ENCODE assay signal across 11 cellular contexts in the genomic region with DNA sequence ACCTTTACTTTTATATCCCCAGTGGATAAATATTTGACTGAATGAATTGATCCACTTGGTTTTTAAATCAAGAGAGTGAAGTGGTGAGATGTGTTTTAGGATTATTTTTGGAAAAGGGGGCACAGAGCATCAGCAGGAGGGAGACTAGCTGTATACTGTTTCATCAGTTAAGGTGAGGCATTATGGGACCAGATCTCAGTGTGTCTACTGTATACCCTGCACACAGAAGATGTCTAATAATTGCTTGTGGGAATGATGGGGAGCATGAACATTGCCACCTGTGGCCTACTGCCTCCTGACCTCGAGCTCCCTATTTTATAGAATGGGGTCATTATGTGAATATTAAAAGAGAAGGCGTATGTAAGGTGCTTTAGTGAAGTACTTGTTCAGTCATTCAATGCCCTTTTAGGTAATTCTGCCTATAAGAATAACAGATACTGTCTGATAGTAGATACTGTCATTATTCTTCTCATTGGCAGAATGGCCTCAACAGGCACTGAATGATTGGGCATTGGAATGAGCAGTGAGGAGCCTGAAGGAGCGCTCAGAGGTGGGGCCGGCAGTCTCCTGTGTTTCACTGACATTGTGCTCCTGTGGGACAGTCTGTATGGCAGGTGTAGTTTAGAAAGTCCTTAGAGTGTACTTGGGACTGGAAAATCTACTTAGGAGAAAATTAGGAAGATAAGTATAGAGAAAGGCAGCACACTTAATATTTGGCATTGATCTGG. TPM values are rescaled to one million over a fixed set of nuclear protein-coding genes. Genes with fewer than 3 reads are reported as not detected.
DNase-seq lines count a peak whose midpoint lies in the region; ATAC-seq, FAIRE-seq and TF ChIP-seq lines count a peak whose summit lies in the region.
"Had no signal": no experiment of that assay in that cellular context is flagged by ENCODE, and none has a peak within 500 bp of the region (broad histone marks: within the 10 kb centered on the region; RNA-seq: fewer than 3 reads in every experiment).

No MANE protein-coding gene starts in this region.

- TF ChIP-seq POLR2A in HepG2 (IDR thresholded peaks at IDR 0.05; ENCODE audit: insufficient read depth in 1 of 2, low read depth in 2 of 2, low read length in 2 of 2): no peak

- DNase-seq in HepG2 (ENCODE audit: low spot score): no peak
- DNase-seq in mammary epithelial cell: peak; percentile 4
- no peak for DNase-seq in aorta
- DNase-seq in KG1 (lab: John Stamatoyannopoulos, UW): no peak
- no peak for DNase-seq in NCI-H1694 (lab: John Stamatoyannopoulos, UW)
- DNase-seq: NCI-H1694 treated with DMSO at 0.1 percent for 48 hours, T1000 had no signal

- ATAC-seq in HepG2 (no peak), aorta (ENCODE audit: low FRiP score) (no peak), GM19397 (IDR thresholded peaks at IDR 0.05; ENCODE audit: unreplicated experiment) (no peak)

- H3K27me3 ChIP-seq in liver (ENCODE audit: control insufficient read depth in 4 of 4, insufficient read depth in 4 of 4, low read length in 3 of 4) (no peaks in the 10 kb centered on the region), HepG2 (ENCODE audit: control insufficient read depth in 1 of 2, insufficient read depth in 2 of 2, low read length in 2 of 2) (no peaks in the 10 kb centered on the region), mammary epithelial cell (ENCODE audit: insufficient read depth, low read length) (no peaks in the 10 kb centered on the region), muscle layer of colon (ENCODE audit: control insufficient read depth in 1 of 2, insufficient read depth in 2 of 2, low read length in 2 of 2) (no peaks in the 10 kb centered on the region), aorta (ENCODE audit: control insufficient read depth in 1 of 2, insufficient read depth in 2 of 2, low read length in 1 of 2) (no peaks in the 10 kb centered on the region)

- no peak for FAIRE-seq in HepG2 (lab: Jason Lieb, UNC)
- FAIRE-seq: D721Med had no signal

- H3K27ac ChIP-seq in liver (ENCODE audit: low read depth in 1 of 2, low read length in 2 of 2) (peak overlapping the region; percentile 13 to 36), HepG2 (ENCODE audit: extremely low read length, insufficient read depth, low read length) (no peak overlapping the region), mammary epithelial cell (ENCODE audit: insufficient read depth, low read depth, low read length) (peak overlapping the region; percentile 25), muscle layer of colon (ENCODE audit: low read depth, low read length) (peak overlapping the region; percentile 4), aorta (ENCODE audit: low read depth in 1 of 2, low read length in 2 of 2) (peak overlapping the region; percentile 47 to 73)

- no peak overlapping the region for H3K9ac ChIP-seq in liver (ENCODE audit: low read depth in 1 of 2, low read length in 2 of 2)
- no peak overlapping the region for H3K9ac ChIP-seq in HepG2 (ENCODE audit: insufficient read depth, low read depth, low read length)
- no peak overlapping the region for H3K9ac ChIP-seq in mammary epithelial cell (ENCODE audit: insufficient read depth, low read length)
- peak overlapping the region; percentile 25 for H3K9ac ChIP-seq in muscle layer of colon (ENCODE audit: low read length)

- H3K9me3 ChIP-seq in liver (ENCODE audit: control insufficient read depth in 4 of 4, low read length in 3 of 4): no peaks in the 10 kb centered on the region
- no peaks in the 10 kb centered on the region for H3K9me3 ChIP-seq in HepG2 (ENCODE audit: low read length)
- H3K9me3 ChIP-seq in mammary epithelial cell (replicated peaks; ENCODE audit: insufficient read depth, low read length): no peaks in the 10 kb centered on the region
- no peaks in the 10 kb centered on the region for H3K9me3 ChIP-seq in muscle layer of colon (ENCODE audit: low read length)
- no peaks in the 10 kb centered on the region for H3K9me3 ChIP-seq in aorta (ENCODE audit: control insufficient read depth, low read length)

- H4K20me1 ChIP-seq in HepG2 (ENCODE audit: insufficient read depth, low read length) (no peaks in the 10 kb centered on the region), mammary epithelial cell (ENCODE audit: insufficient read depth, low read length) (no peaks in the 10 kb centered on the region)

- POLR2A ChIA-PET in HepG2 (lab: Yijun Ruan, JAX): no interaction called here

- WGBS in liver: 92% methylated on average over 4 of the region's 4 CpGs
- WGBS in HepG2 (ENCODE audit: low lambda C conversion rate): 97% methylated on average over 4 of the region's 4 CpGs
- 78% methylated on average over 4 of the region's 4 CpGs for whole genome bisulfite sequencing in mammary epithelial cell (ENCODE audit: low coverage, missing lambda C conversion rate)
- WGBS in aorta, 2 donors: 76 to 81% methylated on average over 4 of the region's 4 CpGs

- TF ChIP-seq RAD21 in liver (IDR thresholded peaks at IDR 0.05) (no peak), HepG2 (CRISPR knock-in tag; IDR thresholded peaks at IDR 0.05) (no peak)

- CTCF ChIA-PET in HepG2 (lab: Yijun Ruan, JAX; ENCODE audit: low intra/inter-chr PET ratio, low total read pairs): no interaction called here
- CTCF ChIA-PET in mammary epithelial cell (lab: Charles Lee; ENCODE audit: low non-redundant PET): no interaction called here

- BruUV-seq in HepG2 (replicated peaks; lab: Mats Ljungman, UMichigan) (no TSS peak), mammary epithelial cell (replicated peaks; lab: Mats Ljungman, UMichigan) (TSS peak; percentile 1)

- H2AFZ ChIP-seq in HepG2 (ENCODE audit: low read length) (no peak overlapping the region), mammary epithelial cell (ENCODE audit: low read depth, low read length) (no peak overlapping the region)

- no peaks in the 10 kb centered on the region for H3K79me2 ChIP-seq in HepG2 (ENCODE audit: insufficient read depth, low read length)
- peaks cover 82% of the 10 kb centered on the region for H3K79me2 ChIP-seq in mammary epithelial cell (ENCODE audit: insufficient read depth, low read length)

- H3K4me2 ChIP-seq in HepG2 (ENCODE audit: low read depth, low read length) (no peak overlapping the region), mammary epithelial cell (ENCODE audit: insufficient read depth, low read depth, low read length) (peak overlapping the region; percentile 86)

- H3K4me1 ChIP-seq in liver (ENCODE audit: control insufficient read depth in 4 of 4, insufficient read depth in 4 of 4, low read length in 3 of 4) (peaks cover 0 to 21% (median 5%) of the 10 kb centered on the region in 4 donors), HepG2 (ENCODE audit: insufficient read depth, low read length) (no peaks in the 10 kb centered on the region), mammary epithelial cell (ENCODE audit: insufficient read depth, low read length) (peaks cover 8% of the 10 kb centered on the region), muscle layer of colon (ENCODE audit: insufficient read depth, low read length) (peaks cover 24% of the 10 kb centered on the region), aorta (ENCODE audit: control insufficient read depth in 1 of 2, insufficient read depth in 2 of 2, low read length in 2 of 2) (no peaks in the 10 kb centered on the region)

- TF ChIP-seq CTCF in liver (IDR thresholded peaks at IDR 0.05; ENCODE audit: low read depth, low read length, missing input control) (no peak), HepG2 (CRISPR knock-in tag; IDR thresholded peaks at IDR 0.05) (no peak), mammary epithelial cell (conservative IDR thresholded peaks at IDR 0.05 in 1 of 2, IDR thresholded peaks at IDR 0.05 in 1 of 2; ENCODE audit: extremely low read depth in 1 of 2, insufficient read depth in 1 of 2, low read depth in 1 of 2, low read length in 2 of 2) (no peak)

- no peak for TF ChIP-seq EP300 in HepG2 (IDR thresholded peaks at IDR 0.05; ENCODE audit: low read depth in 2 of 2, low read length in 2 of 2)
- no peak for TF ChIP-seq EP300 in HepG2 (CRISPR knock-in tag; IDR thresholded peaks at IDR 0.05; ENCODE audit: borderline replicate concordance)

- dilution Hi-C loops in mammary epithelial cell (cut with HindIII; ENCODE audit: low sequenced_read_pairs): no loop called here

- H3K4me3 ChIP-seq in liver (ENCODE audit: low read depth in 1 of 3, low read length in 3 of 3) (no peak overlapping the region), HepG2 (replicated peaks in 1 of 3; ENCODE audit: insufficient read depth in 1 of 3, low read depth in 2 of 3, low read length in 3 of 3) (no peak overlapping the region), mammary epithelial cell (replicated peaks in 1 of 3; ENCODE audit: insufficient read depth in 1 of 3, low read depth in 2 of 3, low read length in 3 of 3) (peak overlapping the region; percentile 37 to 48 (median 39)), muscle layer of colon (ENCODE audit: low read depth in 1 of 2, low read length in 2 of 2) (peak overlapping the region in 1 of 2 donors; percentile 58), aorta (ENCODE audit: low read length in 2 of 2) (peak overlapping the region; percentile 6 to 32)

- in situ Hi-C loops in HepG2 (cut with HindIII; ENCODE audit: extremely low pct_ligation_motif_present, low pct_unique_long_range_greater_than_20kb): no loop called here
- in situ Hi-C loops in mammary epithelial cell (cut with MboI; ENCODE audit: low sequenced_read_pairs in 2 of 2): no loop called here

- H3K36me3 ChIP-seq in liver (ENCODE audit: control insufficient read depth in 4 of 4, insufficient read depth in 3 of 4, low read depth in 1 of 4, low read length in 3 of 4) (peaks cover 3 to 32% (median 18%) of the 10 kb centered on the region in 4 donors), HepG2 (replicated peaks in 1 of 2; ENCODE audit: control insufficient read depth in 1 of 2, insufficient read depth in 2 of 2, low read length in 2 of 2) (peaks cover 24 to 72% of the 10 kb centered on the region in 2 experiments), mammary epithelial cell (ENCODE audit: insufficient read depth, low read length) (peaks cover 28% of the 10 kb centered on the region), muscle layer of colon (ENCODE audit: insufficient read depth, low read length) (peaks cover 45% of the 10 kb centered on the region), aorta (ENCODE audit: control insufficient read depth in 1 of 2, insufficient read depth in 2 of 2, low read length in 1 of 2) (peaks cover 3 to 11% of the 10 kb centered on the region in 2 donors)

- intact Hi-C loops in HepG2 (cut with micrococcal nuclease; ENCODE audit: unreplicated experiment) (no loop called here), mammary epithelial cell (cut with micrococcal nuclease) (no loop called here), aorta (cut with DNase I) (no loop called here)

RNA-seq across cellular contexts. Expression of a gene that starts 47.4 kb away (rescaled TPM):
- total RNA-seq in liver (10 to 100 TPM; 17.2 to 25.0 TPM), HepG2 (2016; rRNA removed; fragmentation: Illumina TruSeq; extraction: Trizol) (32.0 and 34.6 TPM in 2 replicates), mammary epithelial cell (10 to 100 TPM; 29.3 to 32.5 TPM), aorta (10 to 100 TPM; 38.3 to 40.1 TPM)
- polyA plus RNA-seq in liver (10 to 100 TPM; 16.4 to 17.4 TPM), HepG2 (2011; rRNA removed) (23.8 and 28.2 TPM in 2 replicates), mammary epithelial cell (22.2 TPM), aorta (10 to 100 TPM; 41.2 to 57.2 TPM)
- 63.1 and 65.2 TPM in 2 replicates for total RNA-seq in HepG2 (2016; cell fraction: cytosol; rRNA removed; fragmentation: Illumina TruSeq; extraction: Trizol; ENCODE audit: low read depth)
- 30.3 and 34.1 TPM in 2 replicates for total RNA-seq in HepG2 (2016; cell fraction: insoluble cytoplasmic fraction; rRNA removed; fragmentation: Illumina TruSeq; extraction: Trizol)
- total RNA-seq in HepG2 (2016; cell fraction: membrane; rRNA removed; fragmentation: Illumina TruSeq; extraction: Trizol): 105 and 109 TPM in 2 replicates
- total RNA-seq in HepG2 (2016; cell fraction: nucleus; rRNA removed; fragmentation: Illumina TruSeq; extraction: Trizol): 19.5 and 23.6 TPM in 2 replicates
- 19.2 and 21.3 TPM in 2 replicates for polyA plus RNA-seq in HepG2 (2011; cell fraction: cytosol; rRNA removed)
- 13.3 and 17.0 TPM in 2 replicates for polyA plus RNA-seq in HepG2 (2011; cell fraction: nucleus; rRNA removed)
- polyA plus RNA-seq in HepG2 (2012): 16.2 and 23.6 TPM in 2 replicates
- 84.3 and 93.9 TPM in 2 replicates for polyA plus RNA-seq in HepG2 (2016; cell fraction: cytosol; fragmentation: Illumina TruSeq; extraction: Trizol; ENCODE audit: low read depth)
- polyA plus RNA-seq in HepG2 (2016; cell fraction: insoluble cytoplasmic fraction; fragmentation: Illumina TruSeq; extraction: Trizol; ENCODE audit: low read depth): 36.9 and 39.3 TPM in 2 replicates
- polyA plus RNA-seq in HepG2 (2016; cell fraction: membrane; fragmentation: Illumina TruSeq; extraction: Trizol; ENCODE audit: low read depth): 109 and 110 TPM in 2 replicates
- 28.1 and 30.4 TPM in 2 replicates for polyA plus RNA-seq in HepG2 (2016; cell fraction: nucleus; fragmentation: Illumina TruSeq; extraction: Trizol; ENCODE audit: insufficient read depth, low read depth)
- 19.7 and 40.4 TPM in 2 replicates for polyA minus RNA-seq in HepG2 (2011; rRNA and poly(A)+ RNA removed; ENCODE audit: low replicate concordance)
- polyA minus RNA-seq in HepG2 (2011; cell fraction: cytosol; rRNA and poly(A)+ RNA removed): 12.2 and 13.4 TPM in 2 replicates
- polyA minus RNA-seq in HepG2 (2011; cell fraction: nucleus; rRNA and poly(A)+ RNA removed): 30.3 and 39.2 TPM in 2 replicates
- 2.9 TPM for polyA minus RNA-seq in mammary epithelial cell

RNA-seq across cellular contexts. Expression of a gene that starts 49.2 kb away (rescaled TPM):
- total RNA-seq in liver (10 to 100 TPM; 52.6 to 91.0 TPM), HepG2 (2016; rRNA removed; fragmentation: Illumina TruSeq; extraction: Trizol) (41.3 and 41.8 TPM in 2 replicates), mammary epithelial cell (100 to 1,000 TPM; 100 to 116 TPM), aorta (10 to 100 TPM; 81.7 to 88.6 TPM)
- polyA plus RNA-seq in liver (10 to 100 TPM; 28.3 to 47.9 TPM), HepG2 (2011; rRNA removed) (39.2 and 44.4 TPM in 2 replicates), mammary epithelial cell (84.7 TPM), aorta (10 to 100 TPM; 30.7 to 40.8 TPM)
- total RNA-seq in HepG2 (2016; cell fraction: cytosol; rRNA removed; fragmentation: Illumina TruSeq; extraction: Trizol; ENCODE audit: low read depth): 99.4 and 110 TPM in 2 replicates
- total RNA-seq in HepG2 (2016; cell fraction: insoluble cytoplasmic fraction; rRNA removed; fragmentation: Illumina TruSeq; extraction: Trizol): 34.8 and 42.4 TPM in 2 replicates
- total RNA-seq in HepG2 (2016; cell fraction: membrane; rRNA removed; fragmentation: Illumina TruSeq; extraction: Trizol): 53.4 and 57.8 TPM in 2 replicates
- total RNA-seq in HepG2 (2016; cell fraction: nucleus; rRNA removed; fragmentation: Illumina TruSeq; extraction: Trizol): 46.0 and 59.3 TPM in 2 replicates
- 26.9 and 28.9 TPM in 2 replicates for polyA plus RNA-seq in HepG2 (2011; cell fraction: cytosol; rRNA removed)
- 51.5 and 59.5 TPM in 2 replicates for polyA plus RNA-seq in HepG2 (2011; cell fraction: nucleus; rRNA removed)
- polyA plus RNA-seq in HepG2 (2012): 31.6 and 31.7 TPM in 2 replicates
- polyA plus RNA-seq in HepG2 (2016; cell fraction: cytosol; fragmentation: Illumina TruSeq; extraction: Trizol; ENCODE audit: low read depth): 9.1 and 10.0 TPM in 2 replicates
- 45.9 and 57.3 TPM in 2 replicates for polyA plus RNA-seq in HepG2 (2016; cell fraction: insoluble cytoplasmic fraction; fragmentation: Illumina TruSeq; extraction: Trizol; ENCODE audit: low read depth)
- 27.2 and 34.6 TPM in 2 replicates for polyA plus RNA-seq in HepG2 (2016; cell fraction: membrane; fragmentation: Illumina TruSeq; extraction: Trizol; ENCODE audit: low read depth)
- 71.5 and 73.7 TPM in 2 replicates for polyA plus RNA-seq in HepG2 (2016; cell fraction: nucleus; fragmentation: Illumina TruSeq; extraction: Trizol; ENCODE audit: insufficient read depth, low read depth)
- 98.1 and 226 TPM in 2 replicates for polyA minus RNA-seq in HepG2 (2011; rRNA and poly(A)+ RNA removed; ENCODE audit: low replicate concordance)
- polyA minus RNA-seq in HepG2 (2011; cell fraction: cytosol; rRNA and poly(A)+ RNA removed): 69.2 and 72.5 TPM in 2 replicates
- 102 and 129 TPM in 2 replicates for polyA minus RNA-seq in HepG2 (2011; cell fraction: nucleus; rRNA and poly(A)+ RNA removed)
- 168 TPM for polyA minus RNA-seq in mammary epithelial cell

Comparison
In these comparisons a context has a peak if more than half of its experiments do, and no peak if none do; other contexts are left out.
1. H3K4me3 ChIP-seq: peak in mammary epithelial cell (3 of 3) and aorta (2 of 2); none in liver (0 of 3) and HepG2 (0 of 3).